Comparison of ENCODE assay signal across 8 cellular contexts in the genomic region with DNA sequence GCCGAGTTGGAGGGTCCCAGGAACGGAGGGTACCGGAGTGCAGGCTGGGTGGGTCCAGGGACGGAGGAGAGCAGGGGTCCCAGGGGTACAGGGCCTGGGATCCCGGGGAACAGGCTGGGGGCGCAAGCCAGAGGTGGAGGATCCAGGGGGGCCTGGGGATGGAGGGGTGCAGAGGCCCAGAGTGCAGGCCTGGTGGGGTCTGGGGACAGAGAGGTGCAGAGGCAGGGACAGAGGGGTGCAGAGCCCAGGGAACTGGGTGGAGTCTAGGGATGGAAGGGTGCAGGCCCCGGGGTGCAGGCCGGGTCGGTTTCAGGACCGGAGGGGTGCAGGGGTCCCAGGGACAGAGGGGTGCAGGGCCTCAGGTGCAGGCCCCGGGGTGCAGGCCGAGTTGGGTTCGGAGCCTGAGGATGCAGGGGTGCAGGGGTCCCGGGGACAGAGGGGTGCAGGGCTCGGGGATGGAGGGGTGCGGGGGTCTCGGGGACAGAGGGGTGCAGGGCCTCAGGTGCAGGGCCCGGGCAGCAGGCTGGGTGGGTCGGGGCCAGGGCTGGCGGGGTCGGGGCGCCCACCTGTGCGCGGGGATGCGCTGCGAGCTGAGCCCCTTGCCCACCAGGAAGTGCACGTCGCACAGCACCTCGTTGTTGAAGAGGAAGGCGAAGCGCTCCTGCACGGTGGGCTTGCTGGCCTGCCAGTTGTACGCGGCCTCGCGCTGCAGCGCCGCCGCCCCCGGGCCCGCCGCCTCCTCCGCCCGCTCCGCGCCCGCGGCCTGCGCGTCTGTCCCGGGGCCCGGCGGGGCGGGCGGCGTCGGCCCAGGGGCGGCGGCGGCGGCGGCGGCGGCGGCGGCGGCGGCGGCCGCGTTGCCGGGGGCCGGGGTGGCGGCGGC. TPM values are rescaled to one million over a fixed set of nuclear protein-coding genes. Genes with fewer than 3 reads are reported as not detected.
DNase-seq lines count a peak whose midpoint lies in the region; ATAC-seq and TF ChIP-seq lines count a peak whose summit lies in the region.

No MANE protein-coding gene starts in this region.

- WGBS in mesodermal cell (ENCODE audit: insufficient coverage in 2 of 2), 2 experiments, result 19 to 21% methylated on average over 40 to 49 of the region's 75 CpGs

- DNase-seq in NCI-H1436 (lab: John Stamatoyannopoulos, UW) (peak; percentile 28), NCI-H1436 treated with DMSO at 0.1 percent for 48 hours (lab: John Stamatoyannopoulos, UW) (no peak), RWPE2 (ENCODE audit: low spot score) (no peak), dermis blood vessel endothelial cell (peak; percentile 33), uterus (peak in 1 of 2 donors; percentile 54), HuH-7 (ENCODE audit: low spot score) (no peak)
- no peak for DNase-seq in effector CD8-positive, alpha-beta T cell (lab: John Stamatoyannopoulos, UW)

- H3K27ac ChIP-seq in RWPE2 (ENCODE audit: poor library complexity, severe bottlenecking) (no peak overlapping the region), mesodermal cell (ENCODE audit: low read depth, low read length, severe bottlenecking) (no peak overlapping the region), uterus (peak overlapping the region; percentile 47 to 69)

- peaks cover 5% of the 10 kb centered on the region for H3K4me1 ChIP-seq in RWPE2 (ENCODE audit: insufficient read depth, poor library complexity, severe bottlenecking)
- peaks cover 9% of the 10 kb centered on the region for H3K4me1 ChIP-seq in mesodermal cell (ENCODE audit: control insufficient read depth, insufficient read depth, low read length, poor library complexity, severe bottlenecking)
- peaks cover 0 to 7% of the 10 kb centered on the region in 2 donors for H3K4me1 ChIP-seq in uterus

- H3K36me3 ChIP-seq in RWPE2 (ENCODE audit: low read depth), result peaks cover 10% of the 10 kb centered on the region
- H3K36me3 ChIP-seq in mesodermal cell (ENCODE audit: control insufficient read depth, insufficient read depth, low read length), result peaks cover 22% of the 10 kb centered on the region
- H3K36me3 ChIP-seq in uterus, result no peaks in the 10 kb centered on the region

- no peak for TF ChIP-seq POLR2A in uterus (IDR thresholded peaks at IDR 0.05)

- no peak for TF ChIP-seq CTCF in RWPE2 (IDR thresholded peaks at IDR 0.05; ENCODE audit: poor library complexity, severe bottlenecking)
- no peak for TF ChIP-seq CTCF in uterus (IDR thresholded peaks at IDR 0.05)

- intact Hi-C loops in uterus (cut with DNase I; ENCODE audit: low total_unique reads), result no loop called here

- H3K27me3 ChIP-seq in RWPE2 (ENCODE audit: insufficient read depth, poor library complexity, severe bottlenecking) (no peaks in the 10 kb centered on the region), uterus (no peaks in the 10 kb centered on the region)

- no peaks in the 10 kb centered on the region for H3K9me3 ChIP-seq in RWPE2 (ENCODE audit: severe bottlenecking)
- H3K9me3 ChIP-seq in mesodermal cell (ENCODE audit: control insufficient read depth, low read length), result no peaks in the 10 kb centered on the region
- H3K9me3 ChIP-seq in uterus, result no peaks in the 10 kb centered on the region

- peak; percentile 48 for ATAC-seq in RWPE2 (ENCODE audit: low read depth)

- H3K4me3 ChIP-seq in RWPE2 (ENCODE audit: severe bottlenecking), result peak overlapping the region; percentile 67
- H3K4me3 ChIP-seq in mesodermal cell (ENCODE audit: extremely low read depth, insufficient read depth, low read length, poor library complexity, severe bottlenecking), result peak overlapping the region; percentile 55
- peak overlapping the region; percentile 35 to 63 for H3K4me3 ChIP-seq in uterus

RNA-seq across cellular contexts. Expression of gene BTBD2, which starts 0.5 kb away (rescaled TPM):
- total RNA-seq in dermis blood vessel endothelial cell (51.7 and 135 TPM in 2 replicates), uterus (100 to 1,000 TPM in 1 of 4 donors, 10 to 100 TPM in 3; 48.2 to 105 (median 61.8) TPM)
- 99.8 TPM for polyA plus RNA-seq in mesodermal cell (2013, experiment 1 of 2)
- 78.9 TPM for polyA plus RNA-seq in mesodermal cell (2013, experiment 2 of 2)

RNA-seq across cellular contexts. Expression of gene MKNK2, which starts 36.1 kb away (rescaled TPM):
- total RNA-seq in dermis blood vessel endothelial cell, result 147 and 289 TPM in 2 replicates
- polyA plus RNA-seq in mesodermal cell (2013, experiment 1 of 2), result 76.9 TPM
- polyA plus RNA-seq in mesodermal cell (2013, experiment 2 of 2), result 67.5 TPM
- total RNA-seq in uterus, result 100 to 1,000 TPM in 2 of 4 donors, 10 to 100 TPM in 2; 34.6 to 155 (median 81.7) TPM

Comparison
In these comparisons a context has a peak if more than half of its experiments do, and no peak if none do; other contexts are left out.
1. DNase-seq: peak in NCI-H1436 (single experiment) and dermis blood vessel endothelial cell (single experiment); none in NCI-H1436 treated with DMSO at 0.1 percent for 48 hours (single experiment), RWPE2 (single experiment), HuH-7 (single experiment) and effector CD8-positive, alpha-beta T cell (single experiment).
2. H3K27ac ChIP-seq: peak in uterus (2 of 2); none in RWPE2 (single experiment) and mesodermal cell (single experiment).
3. Peak in every context shown above with its lines, with median percentiles within 50 percentile points of each other: H3K4me3 ChIP-seq.